8 cellular contexts compared by ENCODE assay signal in the genomic region with DNA sequence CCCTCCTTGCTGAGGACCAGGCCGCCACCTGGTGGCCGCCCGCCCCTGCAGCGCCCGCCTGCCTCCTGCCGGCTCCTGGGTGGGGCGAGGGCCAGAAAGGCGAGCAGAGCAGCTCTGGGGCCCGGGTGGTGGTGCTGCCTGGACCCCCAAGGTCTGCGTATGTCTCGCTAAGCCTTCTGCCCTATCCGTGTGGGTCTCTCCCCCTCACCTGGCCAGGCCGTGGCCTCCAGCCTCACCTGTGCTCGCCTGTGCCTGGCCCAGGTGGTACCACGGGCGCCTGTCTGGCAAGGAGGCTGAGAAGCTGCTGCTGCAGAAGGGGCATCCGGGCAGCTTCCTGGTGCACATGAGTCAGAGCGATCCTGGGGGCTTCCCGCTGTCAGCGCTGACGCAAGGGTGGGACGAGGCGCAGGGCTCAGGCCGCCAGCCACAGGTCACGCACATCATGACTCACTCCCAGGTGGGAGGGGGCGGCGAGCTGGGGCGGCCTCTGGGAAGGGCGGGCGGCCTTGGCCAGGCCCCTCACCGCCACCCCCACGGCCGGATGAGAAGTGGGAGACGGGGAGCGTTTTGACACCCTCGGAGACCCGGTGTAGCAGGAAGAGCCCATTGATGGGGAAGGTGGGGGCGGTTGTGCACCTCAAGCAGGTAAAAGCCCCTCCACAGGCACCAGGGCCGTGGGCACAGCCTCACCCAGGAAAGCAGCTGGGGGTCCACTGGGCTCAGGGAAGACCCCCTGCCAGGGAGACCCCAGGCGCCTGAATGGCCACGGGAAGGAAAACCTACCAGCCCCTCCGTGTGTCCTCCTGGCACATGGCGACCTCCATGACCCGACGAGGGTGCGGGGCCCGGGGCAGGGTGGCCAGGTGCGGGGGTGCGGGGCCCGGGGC. TPM values are rescaled to one million over a fixed set of nuclear protein-coding genes. Genes with fewer than 3 reads are reported as not detected.
DNase-seq lines count a peak whose midpoint lies in the region; ATAC-seq and TF ChIP-seq lines count a peak whose summit lies in the region.

No MANE protein-coding gene starts in this region.

- peaks cover 20% of the 10 kb centered on the region for H3K4me1 ChIP-seq in RWPE2 (ENCODE audit: insufficient read depth, poor library complexity, severe bottlenecking)

- ATAC-seq in HG03457 (IDR thresholded peaks at IDR 0.05; ENCODE audit: unreplicated experiment) (peak; percentile 28), RWPE2 (ENCODE audit: low read depth) (peak; percentile 56), sciatic nerve (peak; percentile 60), GM21367 (IDR thresholded peaks at IDR 0.05; ENCODE audit: unreplicated experiment) (no peak)

- H3K9me3 ChIP-seq in RWPE2 (ENCODE audit: severe bottlenecking) = no peaks in the 10 kb centered on the region

- H3K4me3 ChIP-seq in RWPE2 (ENCODE audit: severe bottlenecking) = no peak overlapping the region

- intact Hi-C loops in sciatic nerve (cut with DNase I) = loop anchor here (5.0 kb wide), 1 partner anchor 82 kb away; the partner anchor contains the start of gene PERM1

- peak overlapping the region; percentile 54 for H3K27ac ChIP-seq in RWPE2 (ENCODE audit: poor library complexity, severe bottlenecking)

- TF ChIP-seq POLR2A in GM19099 (IDR thresholded peaks at IDR 0.05; ENCODE audit: extremely low read depth, insufficient read length, low read depth) = peak; percentile 68

- TF ChIP-seq CTCF in RWPE2 (IDR thresholded peaks at IDR 0.05; ENCODE audit: poor library complexity, severe bottlenecking) = peak; percentile 90

- H3K36me3 ChIP-seq in RWPE2 (ENCODE audit: low read depth) = no peaks in the 10 kb centered on the region

- peak; percentile 88 for DNase-seq in CD1c-positive myeloid dendritic cell (ENCODE audit: extremely low spot score)
- DNase-seq in RWPE2 (ENCODE audit: low spot score) = peak; percentile 89
- peak; percentile 96 for DNase-seq in activated effector memory CD4-positive, alpha-beta T cell treated with anti-CD3 and anti-CD28 coated beads, Interleukin-2, amount 50 U/mL, for 16 hours
- peak; percentile 86 for DNase-seq in germinal center (ENCODE audit: low spot score)
- no peak for DNase-seq in sciatic nerve (ENCODE audit: low spot score)

- H3K27me3 ChIP-seq in RWPE2 (ENCODE audit: insufficient read depth, poor library complexity, severe bottlenecking) = no peaks in the 10 kb centered on the region

RNA-seq across cellular contexts. Expression of gene RNF223, which starts 9.9 kb away (rescaled TPM):
- not detected for total RNA-seq in sciatic nerve

RNA-seq across cellular contexts. Expression of gene AGRN, which starts 44.3 kb away (rescaled TPM):
- 22.0 TPM for total RNA-seq in sciatic nerve

RNA-seq across cellular contexts. Expression of gene ISG15, which starts 50.9 kb away (rescaled TPM):
- 18.8 TPM for total RNA-seq in sciatic nerve

RNA-seq across cellular contexts. Expression of gene C1orf159, which starts 51.7 kb away (rescaled TPM):
- total RNA-seq in sciatic nerve = 12.0 TPM
